In genomic region chr5:126603402-126603991, GRCh38 we compare ENCODE assay signal across 19 cellular contexts. TPM values are rescaled to one million over a fixed set of nuclear protein-coding genes. Genes with fewer than 3 reads are reported as not detected.
DNase-seq lines count a peak whose midpoint lies in the region; ATAC-seq and TF ChIP-seq lines count a peak whose summit lies in the region.
"Had no signal": no experiment of that assay in that cellular context is flagged by ENCODE, and none has a peak within 500 bp of the region (broad histone marks: within the 10 kb centered on the region; RNA-seq: fewer than 3 reads in every experiment).

No MANE protein-coding gene starts in this region.

- H3K27me3 ChIP-seq in CD8-positive, alpha-beta memory T cell (ENCODE audit: insufficient read depth, low read length, poor library complexity, severe bottlenecking): no peaks in the 10 kb centered on the region
- H3K27me3 ChIP-seq in colonic mucosa: no peaks in the 10 kb centered on the region
- H3K27me3 ChIP-seq: adrenal gland, neural progenitor cell had no signal

- H3K27ac Mint-ChIP-seq in CD8-positive, alpha-beta memory T cell: peak overlapping the region in 7 of 8 donors; percentile 7 to 87 (median 39)
- peak overlapping the region; percentile 62 for H3K27ac Mint-ChIP-seq in WTC11
- H3K27ac Mint-ChIP-seq: neural progenitor cell had no signal

- POLR2A ChIA-PET in CD8-positive, alpha-beta memory T cell (lab: Charles Lee): no interaction called here
- POLR2A ChIA-PET in WTC11 (lab: Charles Lee): interaction anchor here (0.5 to 0.6 kb wide), 2 partner anchors 8 to 12 kb away, joined by 3 to 4 read pairs; partner anchors contain the start of gene ALDH7A1

- H3K9ac ChIP-seq in colonic mucosa (ENCODE audit: low read depth in 2 of 2, low read length in 2 of 2): no peak overlapping the region
- H3K9ac ChIP-seq: neural progenitor cell had no signal

- peaks cover 41 to 67% (median 59%) of the 10 kb centered on the region in 3 donors for H3K4me1 Mint-ChIP-seq in CD8-positive, alpha-beta memory T cell
- H3K4me1 Mint-ChIP-seq in WTC11: peaks cover 43% of the 10 kb centered on the region

- H3K27me3 Mint-ChIP-seq in CD8-positive, alpha-beta memory T cell: no peaks in the 10 kb centered on the region
- no peaks in the 10 kb centered on the region for H3K27me3 Mint-ChIP-seq in WTC11 (ENCODE audit: low read depth)
- H3K27me3 Mint-ChIP-seq: IgD-negative memory B cell had no signal

- ATAC-seq in WTC11 (no peak), HG03457 (IDR thresholded peaks at IDR 0.05; ENCODE audit: unreplicated experiment) (no peak)

- H3K4me3 ChIP-seq in CD8-positive, alpha-beta memory T cell (ENCODE audit: low read length): no peak overlapping the region
- H3K4me3 ChIP-seq in colonic mucosa: no peak overlapping the region
- H3K4me3 ChIP-seq: adrenal gland, neural progenitor cell had no signal

- H3K4me1 ChIP-seq in CD8-positive, alpha-beta memory T cell (ENCODE audit: insufficient read depth, low read length): peaks cover 30% of the 10 kb centered on the region
- peaks cover 3% of the 10 kb centered on the region for H3K4me1 ChIP-seq in colonic mucosa

- H3K9me3 ChIP-seq in CD8-positive, alpha-beta memory T cell (ENCODE audit: low read length): no peaks in the 10 kb centered on the region
- H3K9me3 ChIP-seq in colonic mucosa: no peaks in the 10 kb centered on the region
- H3K9me3 ChIP-seq: adrenal gland had no signal

- H3K27ac ChIP-seq in CD8-positive, alpha-beta memory T cell (ENCODE audit: low read depth, low read length): no peak overlapping the region
- no peak overlapping the region for H3K27ac ChIP-seq in colonic mucosa
- H3K27ac ChIP-seq: adrenal gland, neural progenitor cell had no signal

- CTCF ChIA-PET in CD8-positive, alpha-beta memory T cell (lab: Charles Lee): no interaction called here
- CTCF ChIA-PET in WTC11 (lab: Charles Lee): interaction anchor here (0.6 to 1.1 kb wide), 4 partner anchors 9 to 104 kb away, joined by 3 to 6 read pairs (median 4); no protein-coding TSS in a partner anchor

- intact Hi-C loops in colonic mucosa (cut with DNase I): no loop called here

- H3K9me3 Mint-ChIP-seq in CD8-positive, alpha-beta memory T cell: no peaks in the 10 kb centered on the region
- H3K9me3 Mint-ChIP-seq in WTC11: no peaks in the 10 kb centered on the region
- H3K9me3 Mint-ChIP-seq: IgD-negative memory B cell, neural progenitor cell had no signal

- no peak for TF ChIP-seq CTCF in WTC11 (IDR thresholded peaks at IDR 0.05)
- no peak for TF ChIP-seq CTCF in colonic mucosa (IDR thresholded peaks at IDR 0.05)

- DNase-seq in NCI-H82 (lab: John Stamatoyannopoulos, UW) (peak; percentile 6), NCI-H82 treated with DMSO at 0.1 percent for 48 hours (lab: John Stamatoyannopoulos, UW; ENCODE audit: unreplicated experiment) (no peak), WTC11 (ENCODE audit: low spot score) (no peak), myocyte (ENCODE audit: low read depth) (peak; percentile 15), mucosa of gallbladder (ENCODE audit: low spot score) (no peak), colonic mucosa (no peak)
- no peak for DNase-seq in CD8-positive, alpha-beta memory T cell
- DNase-seq: activated CD4-positive, CD25-positive, alpha-beta regulatory T cell treated with anti-CD3 and anti-CD28 coated beads, Interleukin-2, amount 50 U/mL, for 72 hours; C1 segment of cervical spinal cord; caudate nucleus; effector CD4-positive, alpha-beta T cell; NCI-H2081; NCI-H510A treated with DMSO at 0.1 percent for 48 hours; SHP77 treated with DMSO at 0.1 percent for 48 hours; stimulated activated naive CD4-positive, alpha-beta T cell treated with Interleukin-2 at 50 U/mL for 16 hours had no signal

- peaks cover 16% of the 10 kb centered on the region for H3K36me3 ChIP-seq in CD8-positive, alpha-beta memory T cell (ENCODE audit: insufficient read depth, low read length)
- H3K36me3 ChIP-seq in colonic mucosa: no peaks in the 10 kb centered on the region

- peaks cover 3 to 56% (median 4%) of the 10 kb centered on the region in 3 donors for H3K36me3 Mint-ChIP-seq in CD8-positive, alpha-beta memory T cell
- peaks cover 41% of the 10 kb centered on the region for H3K36me3 Mint-ChIP-seq in WTC11

- H3K4me3 Mint-ChIP-seq in CD8-positive, alpha-beta memory T cell: peak overlapping the region; percentile 6 to 72 (median 25)
- H3K4me3 Mint-ChIP-seq in WTC11: peak overlapping the region; percentile 25

TF ChIP-seq in WTC11, 78 proteins besides CTCF, POLR2A, EP300 and RAD21 (continues in another document):
- no peak for TF ChIP-seq IRF1 (CRISPR knock-in tag; IDR thresholded peaks at IDR 0.05)
- TF ChIP-seq GRHL2 (CRISPR knock-in tag; IDR thresholded peaks at IDR 0.05; ENCODE audit: insufficient replicate concordance, severe bottlenecking): no peak
- TF ChIP-seq PREB (CRISPR knock-in tag; IDR thresholded peaks at IDR 0.05; ENCODE audit: borderline replicate concordance): no peak
- no peak for TF ChIP-seq TP53 (CRISPR knock-in tag; IDR thresholded peaks at IDR 0.05)
- TF ChIP-seq PRDM15 (CRISPR knock-in tag; IDR thresholded peaks at IDR 0.05): no peak
- TF ChIP-seq USF1 (CRISPR knock-in tag; IDR thresholded peaks at IDR 0.05): no peak
- TF ChIP-seq ZNF263 (CRISPR knock-in tag; IDR thresholded peaks at IDR 0.05; ENCODE audit: low read depth): no peak

RNA-seq across cellular contexts. Expression of gene PHAX, which starts 2.8 kb away (rescaled TPM):
- total RNA-seq in CD8-positive, alpha-beta memory T cell: 10 to 100 TPM; 59.2 to 68.2 TPM
- polyA plus RNA-seq in CD8-positive, alpha-beta memory T cell: 110 TPM
- total RNA-seq in WTC11 (2021): 45.6 to 58.2 TPM (median 46.8 TPM) in 3 replicates
- 33.2 and 40.5 TPM in 2 replicates for total RNA-seq in myocyte
- polyA plus RNA-seq in myocyte (2012): 33.8 TPM
- total RNA-seq in mucosa of gallbladder: 30.2 TPM
- total RNA-seq in colonic mucosa: 10 to 100 TPM; 36.4 to 36.6 TPM

RNA-seq across cellular contexts. Expression of gene ALDH7A1, which starts 8.5 kb away (rescaled TPM):
- 1 to 10 TPM; 4.4 to 5.2 TPM for total RNA-seq in CD8-positive, alpha-beta memory T cell
- 3.3 TPM for polyA plus RNA-seq in CD8-positive, alpha-beta memory T cell
- total RNA-seq in WTC11 (2021) (176 to 178 TPM (median 177 TPM) in 3 replicates), myocyte (19.0 and 22.1 TPM in 2 replicates), mucosa of gallbladder (42.6 TPM), colonic mucosa (10 to 100 TPM; 49.2 to 75.7 TPM)
- 70.4 TPM for polyA plus RNA-seq in myocyte (2012)

Comparison
In these comparisons a context has a peak if more than half of its experiments do, and no peak if none do; other contexts are left out.
1. DNase-seq: peak in NCI-H82 (single experiment) and myocyte (single experiment); none in NCI-H82 treated with DMSO at 0.1 percent for 48 hours (single experiment), CD8-positive, alpha-beta memory T cell (0 of 5), WTC11 (single experiment), mucosa of gallbladder (single experiment) and colonic mucosa (single experiment).